Comparison of ENCODE assay signal across 20 cellular contexts in the genomic region with DNA sequence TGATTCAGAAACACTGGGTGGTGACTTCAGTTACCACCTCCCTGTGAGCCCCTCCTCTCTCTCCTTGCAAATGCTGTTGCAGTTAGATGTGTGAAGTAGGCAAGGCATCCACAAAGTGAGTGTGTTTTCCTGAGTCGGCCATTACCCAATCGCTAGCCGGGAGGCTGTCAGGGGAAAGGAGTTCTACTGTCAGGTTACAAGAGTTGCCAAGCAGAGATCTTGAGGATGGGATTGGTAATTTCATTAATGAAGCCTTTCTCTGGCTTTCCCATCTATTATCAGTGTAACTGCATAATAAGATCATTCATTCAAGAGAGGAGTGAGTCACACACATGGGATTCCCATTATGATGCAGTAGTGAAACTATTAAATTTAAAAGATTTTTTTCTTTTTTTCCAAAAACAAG.
A peak's percentile ranks its signal among the peaks of the same experiment; 100 is the strongest.
DNase-seq lines count a peak whose midpoint lies in the region; ATAC-seq, FAIRE-seq and TF ChIP-seq lines count a peak whose summit lies in the region.
"Had no signal": no experiment of that assay in that cellular context is flagged by ENCODE, and none has a peak within 500 bp of the region (broad histone marks: within the 10 kb centered on the region; RNA-seq: fewer than 3 reads in every experiment).

No MANE protein-coding gene starts in this region.

- no peaks in the 10 kb centered on the region for H3K9me3 ChIP-seq in astrocyte (ENCODE audit: insufficient read depth, low read depth, low read length)
- H3K9me3 ChIP-seq: body of pancreas, gastroesophageal sphincter, suprapubic skin had no signal

- H3K4me1 Mint-ChIP-seq in astrocyte (ENCODE audit: low read depth, unreplicated experiment) = peaks cover 10% of the 10 kb centered on the region
- H3K4me1 Mint-ChIP-seq: nephron had no signal

- H3K27me3 Mint-ChIP-seq in astrocyte (ENCODE audit: low read depth, unreplicated experiment) = no peaks in the 10 kb centered on the region

- peak overlapping the region; percentile 41 for H3K4me2 ChIP-seq in astrocyte (ENCODE audit: low read length)

- H3K4me3 ChIP-seq in astrocyte (ENCODE audit: insufficient read depth, low read depth, low read length) = no peak overlapping the region
- H3K4me3 ChIP-seq in fibroblast of pulmonary artery (replicated peaks; ENCODE audit: low read depth, low read length) = no peak overlapping the region
- H3K4me3 ChIP-seq: body of pancreas, gastroesophageal sphincter, suprapubic skin had no signal

- peak; percentile 33 for DNase-seq in A172 (ENCODE audit: low spot score)
- DNase-seq in H54 (ENCODE audit: insufficient read length, low spot score) = peak; percentile 41
- DNase-seq in astrocyte (ENCODE audit: low read depth) = peak; percentile 50
- peak; percentile 48 for DNase-seq in fibroblast of pulmonary artery (ENCODE audit: low read depth)
- no peak for DNase-seq in left ventricle myocardium superior
- no peak for DNase-seq in 8988T
- DNase-seq: activated naive CD4-positive, alpha-beta T cell treated with Interleukin-2 at 50 U/mL for 16 hours; body of pancreas; GDM1; H7; NCI-H2227 treated with DMSO at 0.1 percent for 48 hours; SHP77; T-helper 2 cell had no signal

- no peaks in the 10 kb centered on the region for H3K27me3 ChIP-seq in astrocyte (ENCODE audit: insufficient read depth, low read length)
- H3K27me3 ChIP-seq: body of pancreas, suprapubic skin had no signal

- TF ChIP-seq POLR2A in H54 (IDR thresholded peaks at IDR 0.05; ENCODE audit: low read depth, low read length) = no peak

- peak overlapping the region; percentile 24 for H2AFZ ChIP-seq in astrocyte (ENCODE audit: low read depth, low read length)

- no peak overlapping the region for H3K9ac ChIP-seq in astrocyte (ENCODE audit: low read length)

- intact Hi-C loops in left ventricle myocardium superior (cut with micrococcal nuclease) = no loop called here

- no peak overlapping the region for H3K27ac Mint-ChIP-seq in astrocyte (ENCODE audit: unreplicated experiment)
- H3K27ac Mint-ChIP-seq: nephron had no signal

- TF ChIP-seq CTCF in astrocyte (IDR thresholded peaks at IDR 0.05; ENCODE audit: insufficient read depth, low read depth, low read length) = no peak
- no peak for TF ChIP-seq CTCF in fibroblast of pulmonary artery (IDR thresholded peaks at IDR 0.05; ENCODE audit: low read length, missing control alignments)

- H3K36me3 ChIP-seq in astrocyte (ENCODE audit: insufficient read depth, low read length) = no peaks in the 10 kb centered on the region
- H3K36me3 ChIP-seq: gastroesophageal sphincter, suprapubic skin had no signal

- no peaks in the 10 kb centered on the region for H4K20me1 ChIP-seq in astrocyte (ENCODE audit: insufficient read depth, low read length)

- no peaks in the 10 kb centered on the region for H3K36me3 Mint-ChIP-seq in astrocyte (ENCODE audit: low read depth, unreplicated experiment)

- no peak overlapping the region for H3K4me3 Mint-ChIP-seq in astrocyte (ENCODE audit: unreplicated experiment)
- H3K4me3 Mint-ChIP-seq: nephron had no signal

- peaks cover 5% of the 10 kb centered on the region for H3K4me1 ChIP-seq in astrocyte (ENCODE audit: insufficient read depth, low read length)
- H3K4me1 ChIP-seq: body of pancreas, gastroesophageal sphincter, suprapubic skin had no signal

- H3K79me2 ChIP-seq in astrocyte (ENCODE audit: insufficient read depth, low read length) = no peaks in the 10 kb centered on the region

- peak; percentile 97 for FAIRE-seq in H54 (lab: Jason Lieb, UNC)
- no peak for FAIRE-seq in astrocyte (lab: Jason Lieb, UNC)
- FAIRE-seq: GM12892 had no signal

- H3K27ac ChIP-seq in astrocyte (ENCODE audit: low read depth, low read length) = no peak overlapping the region
- H3K27ac ChIP-seq: body of pancreas, gastroesophageal sphincter, suprapubic skin had no signal

- ATAC-seq in HG02759 (IDR thresholded peaks at IDR 0.05; ENCODE audit: unreplicated experiment) = no peak
- ATAC-seq in GM18870 (IDR thresholded peaks at IDR 0.05; ENCODE audit: unreplicated experiment) = no peak
- no peak for ATAC-seq in left ventricle myocardium superior
- ATAC-seq: activated CD4-positive, CD25-positive, alpha-beta regulatory T cell treated with anti-CD3 and anti-CD28 coated beads, Interleukin-2, amount 50 U/mL, for 24 hours; body of pancreas; gastroesophageal sphincter had no signal

- no peaks in the 10 kb centered on the region for H3K9me3 Mint-ChIP-seq in astrocyte (ENCODE audit: unreplicated experiment)
- H3K9me3 Mint-ChIP-seq: nephron had no signal

Comparison
In these comparisons a context has a peak if more than half of its experiments do, and no peak if none do; other contexts are left out.
1. DNase-seq: peak in A172 (single experiment), H54 (single experiment), astrocyte (single experiment) and fibroblast of pulmonary artery (single experiment); none in left ventricle myocardium superior (single experiment) and 8988T (single experiment).